Comparison of ENCODE assay signal across 8 cellular contexts in genomic region chr20:610130-611046, GRCh38. TPM values are rescaled to one million over a fixed set of nuclear protein-coding genes. Genes with fewer than 3 reads are reported as not detected.
DNase-seq lines count a peak whose midpoint lies in the region; ATAC-seq lines count a peak whose summit lies in the region.

TCF15 (minus strand) TSS chr20:610309; CDS start chr20:610237, 72 bp downstream.

- peaks cover 14% of the 10 kb centered on the region for H3K4me1 ChIP-seq in HUES64 (ENCODE audit: insufficient read depth, low read length)

- WGBS in HUES64 = 9% methylated on average over 84 of the region's 84 CpGs

- no peak within 1 kb of the TSS for H3K27ac ChIP-seq in HUES64 (ENCODE audit: low read depth, low read length)

- no peaks in the 10 kb centered on the region; the same call in 1 of the 2 replicates for H3K36me3 ChIP-seq in HUES64 (ENCODE audit: insufficient read depth, low read length)

- ATAC-seq in HG03469 (IDR thresholded peaks at IDR 0.05; ENCODE audit: unreplicated experiment) = no peak

- H3K4me3 ChIP-seq in HUES64 (ENCODE audit: low read length) = peak within 1 kb of the TSS; percentile 47

- peak within 1 kb of the TSS; percentile 13 for H3K9ac ChIP-seq in HUES64 (ENCODE audit: low read depth, low read length)

- peak; percentile 45 for DNase-seq in AG08396 (ENCODE audit: low spot score)
- DNase-seq in amniotic epithelial cell (ENCODE audit: low read depth) = peak; percentile 5
- peak; percentile 14 for DNase-seq in iris pigment epithelial cell (ENCODE audit: low read depth)
- no peak for DNase-seq in NK-92 treated with Interleukin-12 subunit alpha and Interleukin-12 subunit beta, amount 100 ng/mL, for 24 hours (lab: John Stamatoyannopoulos, UW)
- DNase-seq in NCI-H128 (lab: John Stamatoyannopoulos, UW; ENCODE audit: unreplicated experiment) = no peak
- no peak for DNase-seq in ureter (ENCODE audit: low spot score)

- H3K9me3 ChIP-seq in HUES64 (ENCODE audit: insufficient read depth, low read depth, low read length) = no peaks in the 10 kb centered on the region

- peaks cover 44% of the 10 kb centered on the region for H3K27me3 ChIP-seq in HUES64 (ENCODE audit: insufficient read depth, low read length)

RNA-seq across cellular contexts. Expression of gene TCF15, which starts in this region (rescaled TPM):
- 1.7 TPM for polyA plus RNA-seq in HUES64 (2013, experiment 1 of 2)
- 2.7 TPM for polyA plus RNA-seq in HUES64 (2013, experiment 2 of 2)
- total RNA-seq in ureter = 0.65 TPM

Comparison
In these comparisons a context has a peak if more than half of its experiments do, and no peak if none do; other contexts are left out.
1. DNase-seq: peak in AG08396 (single experiment), amniotic epithelial cell (single experiment) and iris pigment epithelial cell (single experiment); none in NK-92 treated with Interleukin-12 subunit alpha and Interleukin-12 subunit beta, amount 100 ng/mL, for 24 hours (single experiment), NCI-H128 (single experiment) and ureter (single experiment).